8 cellular contexts compared by ENCODE assay signal in genomic region chr7:17940302-17941170, GRCh38. TPM values are rescaled to one million over a fixed set of nuclear protein-coding genes. Genes with fewer than 3 reads are reported as not detected.
DNase-seq lines count a peak whose midpoint lies in the region; ATAC-seq and TF ChIP-seq lines count a peak whose summit lies in the region.

SNX13 (minus strand) TSS chr7:17940494; CDS start chr7:17940295, 199 bp downstream.

- H3K27ac ChIP-seq in SU-DHL-6 (ENCODE audit: low read depth, low read length) (peak within 1 kb of the TSS; percentile 25; the same call in 1 of the 2 replicates), parathyroid adenoma (peak within 1 kb of the TSS; percentile 92), tibial nerve (peak within 1 kb of the TSS; percentile 94 to 99 (median 96))

- intact Hi-C loops in Right ventricle myocardium superior (cut with DNase I) = no loop called here

- WGBS in tibial nerve, 2 donors = 0 to 1% methylated on average over 46 to 49 of the region's 78 CpGs

- H3K4me3 ChIP-seq in SU-DHL-6 (ENCODE audit: insufficient read depth, low read length, poor library complexity, severe bottlenecking) = peak within 1 kb of the TSS; percentile 72
- peak within 1 kb of the TSS; percentile 94 for H3K4me3 ChIP-seq in parathyroid adenoma (ENCODE audit: low read depth, low read length)
- H3K4me3 ChIP-seq in tibial nerve = peak within 1 kb of the TSS; percentile 76 to 90 (median 83)

- H3K4me1 ChIP-seq in parathyroid adenoma (peaks cover 14% of the 10 kb centered on the region), tibial nerve (peaks cover 0 to 34% (median 2%) of the 10 kb centered on the region in 4 donors)

- H4K20me1 ChIP-seq in SU-DHL-6 (ENCODE audit: low read depth, low read length) = no peaks in the 10 kb centered on the region

- no peaks in the 10 kb centered on the region for H3F3A ChIP-seq in SU-DHL-6 (ENCODE audit: insufficient read depth)

- peak; percentile 88 to 94 for TF ChIP-seq POLR2A in tibial nerve (IDR thresholded peaks at IDR 0.05)

- no peaks in the 10 kb centered on the region for H3K9me2 ChIP-seq in SU-DHL-6 (replicated peaks; ENCODE audit: insufficient read depth, low read length)

- peak; percentile 42 for TF ChIP-seq CTCF in GM12873 (IDR thresholded peaks at IDR 0.05; ENCODE audit: insufficient read depth, low read depth, low read length, missing control alignments)
- TF ChIP-seq CTCF in SU-DHL-6 (IDR thresholded peaks at IDR 0.05; ENCODE audit: insufficient read depth, low read length, poor library complexity, severe bottlenecking) = no peak
- TF ChIP-seq CTCF in parathyroid adenoma (IDR thresholded peaks at IDR 0.05) = peak; percentile 48
- peak; percentile 29 to 64 (median 44) for TF ChIP-seq CTCF in tibial nerve (IDR thresholded peaks at IDR 0.05)

- H3K4me2 ChIP-seq in SU-DHL-6 (ENCODE audit: low read depth, low read length, poor library complexity, severe bottlenecking) (peak within 1 kb of the TSS; percentile 78), parathyroid adenoma (ENCODE audit: low read length) (peak within 1 kb of the TSS; percentile 88)

- H3K9ac ChIP-seq in SU-DHL-6 (ENCODE audit: low read length) (peak within 1 kb of the TSS; percentile 78), parathyroid adenoma (peak within 1 kb of the TSS; percentile 97)

- peaks cover 27% of the 10 kb centered on the region; the same call in 1 of the 2 replicates for H3K79me2 ChIP-seq in SU-DHL-6 (ENCODE audit: insufficient read depth, low read length)
- H3K79me2 ChIP-seq in parathyroid adenoma = peaks cover 16% of the 10 kb centered on the region

- peak; percentile 88 for DNase-seq in NCI-H128 (lab: John Stamatoyannopoulos, UW; ENCODE audit: unreplicated experiment)
- peak; percentile 72 for DNase-seq in activated naive CD8-positive, alpha-beta T cell treated with anti-CD3 and anti-CD28 coated beads, Interleukin-2, amount 50 U/mL, for 16 hours (ENCODE audit: low read depth, low spot score)
- peak; percentile 96 for DNase-seq in Right ventricle myocardium superior
- peak; percentile 84 to 85 for DNase-seq in tibial nerve (ENCODE audit: low spot score in 2 of 2)

- peak; percentile 28 to 98 for TF ChIP-seq EP300 in tibial nerve (IDR thresholded peaks at IDR 0.05)

- no peaks in the 10 kb centered on the region for H3K9me3 ChIP-seq in SU-DHL-6 (ENCODE audit: insufficient read depth, low read length)
- H3K9me3 ChIP-seq in parathyroid adenoma (ENCODE audit: control insufficient read depth, low read length) = no peaks in the 10 kb centered on the region
- no peaks in the 10 kb centered on the region for H3K9me3 ChIP-seq in tibial nerve

- H3K36me3 ChIP-seq in SU-DHL-6 (ENCODE audit: low read length) = no peaks in the 10 kb centered on the region
- no peaks in the 10 kb centered on the region for H3K36me3 ChIP-seq in parathyroid adenoma (ENCODE audit: control insufficient read depth, insufficient read depth, low read length)
- no peaks in the 10 kb centered on the region for H3K36me3 ChIP-seq in tibial nerve

- peak within 1 kb of the TSS; percentile 97 for H2AFZ ChIP-seq in SU-DHL-6 (ENCODE audit: low read depth, low read length, severe bottlenecking)
- H2AFZ ChIP-seq in parathyroid adenoma = peak within 1 kb of the TSS; percentile 98

- H3K27me3 ChIP-seq in SU-DHL-6 (ENCODE audit: low read length) = no peaks in the 10 kb centered on the region
- H3K27me3 ChIP-seq in parathyroid adenoma (ENCODE audit: control insufficient read depth, insufficient read depth, low read length) = no peaks in the 10 kb centered on the region
- H3K27me3 ChIP-seq in tibial nerve = no peaks in the 10 kb centered on the region

- ATAC-seq in HG02759 (IDR thresholded peaks at IDR 0.05; ENCODE audit: unreplicated experiment) (peak; percentile 94), Right ventricle myocardium superior (ENCODE audit: poor library complexity) (peak; percentile 98)

RNA-seq across cellular contexts. Expression of gene SNX13, which starts in this region (rescaled TPM):
- total RNA-seq in Right ventricle myocardium superior = 36.9 TPM
- total RNA-seq in tibial nerve = 10 to 100 TPM; 52.8 to 77.6 (median 58.9) TPM

Comparison
In these comparisons a context has a peak if more than half of its experiments do, and no peak if none do; other contexts are left out.
1. Peak in every context shown above with its lines: DNase-seq, ATAC-seq, H3K4me3 ChIP-seq and H3K27ac ChIP-seq.
2. H3K27ac ChIP-seq: peak in every context shown above with its lines; median percentile 96 in tibial nerve; 92 in parathyroid adenoma; 25 in SU-DHL-6.